ENCODE assay signal across 12 cellular contexts in the genomic region with DNA sequence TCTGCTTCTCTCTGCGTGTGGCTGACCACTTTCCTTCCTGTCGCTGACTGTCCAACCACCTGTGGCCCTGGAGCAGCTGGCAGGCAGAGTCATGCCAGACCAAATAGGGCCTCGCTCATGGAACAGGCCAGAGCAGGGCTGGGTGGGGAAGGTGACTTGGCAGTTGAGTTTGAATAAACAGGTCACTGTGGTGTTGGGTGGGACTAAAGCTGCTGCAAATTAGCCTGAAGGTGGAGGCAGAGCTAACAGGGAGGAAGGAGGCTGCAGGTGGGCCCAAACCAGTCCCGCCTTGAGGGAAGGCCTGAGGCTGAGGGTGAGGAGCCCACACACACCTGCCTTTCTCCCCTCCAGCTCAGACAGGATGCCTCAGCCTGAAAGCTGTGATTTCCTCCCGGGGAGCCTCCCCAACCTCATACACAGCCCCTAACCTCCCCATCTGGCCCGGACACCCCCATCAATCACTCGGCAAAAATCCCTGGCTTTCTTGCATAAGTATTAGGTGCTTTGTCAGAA.
DNase-seq lines count a peak whose midpoint lies in the region; ATAC-seq, FAIRE-seq and TF ChIP-seq lines count a peak whose summit lies in the region.
"Had no signal": no experiment of that assay in that cellular context is flagged by ENCODE, and none has a peak within 500 bp of the region (broad histone marks: within the 10 kb centered on the region; RNA-seq: fewer than 3 reads in every experiment).

No MANE protein-coding gene starts in this region.

- TF ChIP-seq CTCF in left ventricle myocardium inferior (IDR thresholded peaks at IDR 0.05; ENCODE audit: borderline replicate concordance) (no peak), RWPE2 (IDR thresholded peaks at IDR 0.05; ENCODE audit: poor library complexity, severe bottlenecking) (no peak), mesothelial cell of epicardium (IDR thresholded peaks at IDR 0.05; ENCODE audit: unreplicated experiment) (no peak)

- no peaks in the 10 kb centered on the region for H3K36me3 Mint-ChIP-seq in immature natural killer cell
- H3K36me3 Mint-ChIP-seq in mesothelial cell of epicardium, result no peaks in the 10 kb centered on the region
- H3K36me3 Mint-ChIP-seq: brain had no signal

- ATAC-seq in Right ventricle myocardium superior (ENCODE audit: poor library complexity) (peak; percentile 77), RWPE2 (ENCODE audit: low read depth) (peak; percentile 29; the same call in 1 of the 3 replicates), GM18861 (IDR thresholded peaks at IDR 0.05; ENCODE audit: unreplicated experiment) (no peak)

- peaks cover 42 to 58% of the 10 kb centered on the region in 2 donors for H3K4me1 Mint-ChIP-seq in immature natural killer cell
- H3K4me1 Mint-ChIP-seq in mesothelial cell of epicardium, result peaks cover 21% of the 10 kb centered on the region

- H3K4me1 ChIP-seq in left ventricle myocardium inferior (no peaks in the 10 kb centered on the region), RWPE2 (ENCODE audit: insufficient read depth, poor library complexity, severe bottlenecking) (no peaks in the 10 kb centered on the region)
- H3K4me1 ChIP-seq: parathyroid adenoma had no signal

- no peak overlapping the region for H3K27ac ChIP-seq in left ventricle myocardium inferior (replicated peaks)
- H3K27ac ChIP-seq in RWPE2 (ENCODE audit: poor library complexity, severe bottlenecking), result no peak overlapping the region
- H3K27ac ChIP-seq: esophagus squamous epithelium, parathyroid adenoma had no signal

- intact Hi-C loops in Right ventricle myocardium superior (cut with DNase I) (no loop called here), left ventricle myocardium inferior (cut with micrococcal nuclease) (no loop called here)

- DNase-seq in Right ventricle myocardium superior (no peak), left ventricle myocardium inferior (no peak), RWPE2 (ENCODE audit: low spot score) (no peak), immature natural killer cell (peak; percentile 38 to 58 (median 44)), urothelium cell line (ENCODE audit: low spot score) (no peak), mesothelial cell of epicardium (ENCODE audit: low spot score in 2 of 2, unreplicated experiment in 2 of 2) (no peak), RKO (ENCODE audit: low spot score) (no peak)
- DNase-seq: esophagus squamous epithelium, left cardiac atrium had no signal

- H3K27ac Mint-ChIP-seq in immature natural killer cell (peak overlapping the region in 3 of 6 donors; percentile 16 to 80 (median 64)), mesothelial cell of epicardium (no peak overlapping the region)

- H3K4me3 ChIP-seq in left ventricle myocardium inferior (no peak overlapping the region), RWPE2 (ENCODE audit: severe bottlenecking) (no peak overlapping the region)
- H3K4me3 ChIP-seq: esophagus squamous epithelium had no signal

- no peaks in the 10 kb centered on the region for H3K36me3 ChIP-seq in left ventricle myocardium inferior
- no peaks in the 10 kb centered on the region for H3K36me3 ChIP-seq in RWPE2 (ENCODE audit: low read depth)
- H3K36me3 ChIP-seq: esophagus squamous epithelium had no signal

- H3K9me3 ChIP-seq in left ventricle myocardium inferior (replicated peaks) (peaks cover 6% of the 10 kb centered on the region), RWPE2 (ENCODE audit: severe bottlenecking) (no peaks in the 10 kb centered on the region)
- H3K9me3 ChIP-seq: esophagus squamous epithelium had no signal

- peak overlapping the region in 3 of 5 donors; percentile 14 to 27 (median 27) for H3K4me3 Mint-ChIP-seq in immature natural killer cell
- H3K4me3 Mint-ChIP-seq in mesothelial cell of epicardium, result no peak overlapping the region
- H3K4me3 Mint-ChIP-seq: brain had no signal

- H3K27me3 Mint-ChIP-seq in immature natural killer cell (ENCODE audit: low read depth in 3 of 3), result peaks cover 2 to 9% (median 3%) of the 10 kb centered on the region in 3 donors
- H3K27me3 Mint-ChIP-seq in mesothelial cell of epicardium (ENCODE audit: low read depth), result peaks cover 6% of the 10 kb centered on the region

- peak; percentile 70 for FAIRE-seq in urothelium cell line (lab: Jason Lieb, UNC)

- H3K9me3 Mint-ChIP-seq in immature natural killer cell (no peaks in the 10 kb centered on the region), mesothelial cell of epicardium (no peaks in the 10 kb centered on the region)

- H3K27me3 ChIP-seq in left ventricle myocardium inferior (ENCODE audit: low read depth) (no peaks in the 10 kb centered on the region), RWPE2 (ENCODE audit: insufficient read depth, poor library complexity, severe bottlenecking) (no peaks in the 10 kb centered on the region)
- H3K27me3 ChIP-seq: esophagus squamous epithelium had no signal

Comparison
In these comparisons a context has a peak if more than half of its experiments do, and no peak if none do; other contexts are left out.
1. DNase-seq: peak in immature natural killer cell (3 of 3); none in Right ventricle myocardium superior (single experiment), left ventricle myocardium inferior (single experiment), RWPE2 (single experiment), urothelium cell line (single experiment), mesothelial cell of epicardium (0 of 2) and RKO (single experiment).